14 cellular contexts compared by ENCODE assay signal in genomic region chr21:17386498-17386897, GRCh38.
DNase-seq lines count a peak whose midpoint lies in the region; FAIRE-seq and TF ChIP-seq lines count a peak whose summit lies in the region.
"Had no signal": no experiment of that assay in that cellular context is flagged by ENCODE, and none has a peak within 500 bp of the region (broad histone marks: within the 10 kb centered on the region; RNA-seq: fewer than 3 reads in every experiment).

No MANE protein-coding gene starts in this region.

- TF ChIP-seq CTCF in H1 (IDR thresholded peaks at IDR 0.05; ENCODE audit: control extremely low read depth in 1 of 3, insufficient read depth in 1 of 3, low read depth in 1 of 3, low read length in 3 of 3) = no peak

- H3K27me3 ChIP-seq in BLaER1 (no peaks in the 10 kb centered on the region), HUES48 (ENCODE audit: control insufficient read depth, insufficient read depth, low read length) (no peaks in the 10 kb centered on the region), H1 (replicated peaks in 1 of 4; ENCODE audit: control insufficient read depth in 3 of 4, extremely low read depth in 1 of 4, insufficient read depth in 3 of 4, low read length in 3 of 4) (no peaks in the 10 kb centered on the region), Karpas-422 (ENCODE audit: low read length) (no peaks in the 10 kb centered on the region), HAP-1 (ENCODE audit: low read depth) (peaks cover 2% of the 10 kb centered on the region; the same call in 1 of the 2 replicates)
- H3K27me3 ChIP-seq: neutrophil, testis had no signal

- H3K4me3 ChIP-seq in BLaER1 (no peak overlapping the region), HUES48 (ENCODE audit: low read depth, low read length) (peak overlapping the region; percentile 6; the same call in 1 of the 2 replicates), H1 (ENCODE audit: extremely low read depth in 1 of 4, insufficient read depth in 2 of 4, low read depth in 3 of 4, low read length in 4 of 4) (peak overlapping the region in 1 of 4 experiments; percentile 5; a peak in 1 of 8 replicates), Karpas-422 (ENCODE audit: low read length) (no peak overlapping the region), HAP-1 (no peak overlapping the region)
- H3K4me3 ChIP-seq: A549, coronary artery, testis had no signal

- CTCF ChIA-PET in H1 (lab: Charles Lee; ENCODE audit: partially characterized antibody) = interaction anchor here (0.6 to 4.6 kb wide), 25 partner anchors 14 to 555 kb away, joined by 3 to 34 read pairs (median 5); partner anchors contain the start of gene CXADR

- H3K4me1 ChIP-seq in BLaER1 (peaks cover 24% of the 10 kb centered on the region), HUES48 (ENCODE audit: control insufficient read depth, insufficient read depth, low read length) (peaks cover 11% of the 10 kb centered on the region), H1 (replicated peaks in 1 of 4; ENCODE audit: control insufficient read depth in 3 of 4, insufficient read depth in 4 of 4, low read length in 3 of 4) (peaks cover 0 to 4% (median 1%) of the 10 kb centered on the region in 4 experiments; a peak in 2 of 7 replicates), Karpas-422 (ENCODE audit: low read length) (no peaks in the 10 kb centered on the region), HAP-1 (no peaks in the 10 kb centered on the region)
- H3K4me1 ChIP-seq: A549, testis had no signal

- H2BK5ac ChIP-seq in H1 (ENCODE audit: low read depth, low read length) = no peak overlapping the region

- no peak for FAIRE-seq in H1 (lab: Jason Lieb, UNC)
- FAIRE-seq: A549, urothelium cell line had no signal

- peak overlapping the region; percentile 36; the same call in 1 of the 2 replicates for H3K9ac ChIP-seq in BLaER1
- peak overlapping the region; percentile 42 for H3K9ac ChIP-seq in HUES48 (ENCODE audit: low read depth, low read length)
- no peak overlapping the region for H3K9ac ChIP-seq in H1 (replicated peaks in 1 of 4; ENCODE audit: extremely low read depth in 1 of 4, low read depth in 3 of 4, low read length in 3 of 4)
- no peak overlapping the region for H3K9ac ChIP-seq in Karpas-422 (ENCODE audit: low read length)

- no peak overlapping the region for H4K8ac ChIP-seq in H1 (ENCODE audit: extremely low read depth, insufficient read depth, low read length)

- no peak overlapping the region for H3K4ac ChIP-seq in H1 (replicated peaks; ENCODE audit: insufficient read length, low read depth, low read length)

- DNase-seq in NCI-H2171 (lab: John Stamatoyannopoulos, UW) (peak; percentile 9), H1 (ENCODE audit: low read depth in 1 of 2, low spot score in 2 of 2) (no peak), iPS-NIHi7 (ENCODE audit: extremely low spot score) (no peak), NCI-H2081 (lab: John Stamatoyannopoulos, UW) (no peak), Karpas-422 (no peak), HAP-1 (ENCODE audit: low spot score in 2 of 2) (no peak)
- DNase-seq: Right ventricle myocardium superior had no signal

- H3K9me3 ChIP-seq in BLaER1 = peaks cover 14% of the 10 kb centered on the region
- H3K9me3 ChIP-seq in HUES48 (ENCODE audit: control insufficient read depth, insufficient read depth, low read length) = no peaks in the 10 kb centered on the region; the same call in 1 of the 2 replicates
- no peaks in the 10 kb centered on the region for H3K9me3 ChIP-seq in H1 (ENCODE audit: insufficient read depth in 2 of 2, low read depth in 1 of 2, low read length in 1 of 2)
- H3K9me3 ChIP-seq in Karpas-422 (ENCODE audit: low read length) = no peaks in the 10 kb centered on the region
- H3K9me3 ChIP-seq in HAP-1 = 0 out of 2 replicates have a peak, but pooled peaks cover 3% of the 10 kb centered on the region
- H3K9me3 ChIP-seq: A549, neutrophil, testis had no signal

- POLR2A ChIA-PET in H1 (lab: Charles Lee; ENCODE audit: partially characterized antibody) = interaction anchor here (0.7 to 2.9 kb wide), 4 partner anchors 15 to 199 kb away, joined by 3 to 11 read pairs (median 4); partner anchors contain the start of gene CXADR

- no peak overlapping the region for H2BK20ac ChIP-seq in H1 (ENCODE audit: low read length)

- no peak for TF ChIP-seq EP300 in H1 (IDR thresholded peaks at IDR 0.05; ENCODE audit: borderline replicate concordance in 1 of 2, low read depth in 2 of 2, low read length in 2 of 2)

- H3K4me2 ChIP-seq in BLaER1 = peak overlapping the region; percentile 60
- H3K4me2 ChIP-seq in H1 (ENCODE audit: insufficient read depth in 1 of 2, low read depth in 2 of 2, low read length in 2 of 2) = 0 out of 4 replicates have a peak overlapping the region, but pooled peaks have one; percentile 3
- H3K4me2 ChIP-seq in Karpas-422 (ENCODE audit: low read depth, low read length, poor library complexity, severe bottlenecking) = no peak overlapping the region
- H3K4me2 ChIP-seq: A549 had no signal

- no peaks in the 10 kb centered on the region for H3K36me3 ChIP-seq in BLaER1
- no peaks in the 10 kb centered on the region for H3K36me3 ChIP-seq in HUES48 (ENCODE audit: control insufficient read depth, insufficient read depth, low read length)
- no peaks in the 10 kb centered on the region for H3K36me3 ChIP-seq in H1 (ENCODE audit: control insufficient read depth in 2 of 4, insufficient read depth in 4 of 4, low read length in 3 of 4)
- no peaks in the 10 kb centered on the region for H3K36me3 ChIP-seq in Karpas-422 (ENCODE audit: insufficient read depth, low read length)
- H3K36me3 ChIP-seq in HAP-1 (replicated peaks) = no peaks in the 10 kb centered on the region
- H3K36me3 ChIP-seq: neutrophil had no signal

- H2AK5ac ChIP-seq in H1 (ENCODE audit: low read depth, low read length) = no peak overlapping the region

- H3K27ac ChIP-seq in BLaER1 (no peak overlapping the region), HUES48 (ENCODE audit: low read depth, low read length) (no peak overlapping the region), H1 (ENCODE audit: low read depth, low read length) (no peak overlapping the region; the same call in 1 of the 2 replicates), Karpas-422 (ENCODE audit: low read length) (no peak overlapping the region)
- H3K27ac ChIP-seq: A549, coronary artery, neutrophil, testis had no signal

- H3K79me1 ChIP-seq in H1 (ENCODE audit: low read depth, low read length) = no peaks in the 10 kb centered on the region

- H2BK15ac ChIP-seq in H1 (ENCODE audit: low read length) = no peak overlapping the region

- H3K23me2 ChIP-seq in H1 (ENCODE audit: low read depth, low read length) = no peaks in the 10 kb centered on the region

- peak overlapping the region; percentile 56 for H2AFZ ChIP-seq in H1 (ENCODE audit: low read length)
- H2AFZ ChIP-seq in Karpas-422 (ENCODE audit: low read length) = no peak overlapping the region

- no peak overlapping the region for H3K56ac ChIP-seq in H1 (replicated peaks; ENCODE audit: insufficient read length, low read depth, low read length)

- H3K9me2 ChIP-seq in Karpas-422 (replicated peaks; ENCODE audit: insufficient read depth, low read length) = no peaks in the 10 kb centered on the region

- no peak overlapping the region for H2BK120ac ChIP-seq in H1 (replicated peaks; ENCODE audit: low read depth, low read length)

- H4K5ac ChIP-seq in H1 (ENCODE audit: insufficient read length, low read depth, low read length) = no peak overlapping the region

- H3K18ac ChIP-seq in H1 (ENCODE audit: extremely low read depth, low read length) = no peak overlapping the region; the same call in 1 of the 2 replicates

- no peaks in the 10 kb centered on the region for H3K79me2 ChIP-seq in H1 (ENCODE audit: control insufficient read depth in 1 of 2, insufficient read depth in 2 of 2, low read length in 2 of 2)
- H3K79me2 ChIP-seq in Karpas-422 (ENCODE audit: low read length) = no peaks in the 10 kb centered on the region

- H2BK12ac ChIP-seq in H1 (ENCODE audit: low read depth, low read length) = peak overlapping the region; percentile 31; the same call in 1 of the 2 replicates

- H4K91ac ChIP-seq in H1 (replicated peaks; ENCODE audit: insufficient read length, low read length) = no peak overlapping the region

- WGBS in H1 (ENCODE audit: extremely low coverage in 1 of 2, insufficient coverage in 1 of 2, insufficient read length in 1 of 2, insufficient replicate concordance in 2 of 2, low coverage in 1 of 2, low lambda C conversion rate in 2 of 2, missing lambda C conversion rate in 1 of 2), 2 experiments = 46% methylated on average over 2 of the region's 2 CpGs; no CpG with 5 or more reads in 1 of the 2 experiments

- in situ Hi-C loops in HAP-1 (cut with MboI; ENCODE audit: low sequenced_read_pairs) = loop anchor here (10.0 kb wide), 1 partner anchor 198 kb away; no protein-coding TSS in a partner anchor

- H3K14ac ChIP-seq in H1 (ENCODE audit: insufficient read length) = no peak overlapping the region

- no peak for TF ChIP-seq RAD21 in H1 (IDR thresholded peaks at IDR 0.05 in 1 of 2, conservative IDR thresholded peaks at IDR 0.05 in 1 of 2; ENCODE audit: low read depth in 2 of 2, low read length in 2 of 2)

- H4K20me1 ChIP-seq in BLaER1 (no peaks in the 10 kb centered on the region), H1 (replicated peaks in 1 of 2; ENCODE audit: control insufficient read depth in 1 of 2, insufficient read depth in 2 of 2, low read length in 2 of 2) (no peaks in the 10 kb centered on the region), Karpas-422 (ENCODE audit: insufficient read depth, low read depth, low read length) (no peaks in the 10 kb centered on the region)

- no peak overlapping the region for H3K23ac ChIP-seq in H1 (ENCODE audit: insufficient read length)

- no peak for TF ChIP-seq POLR2A in H1 (IDR thresholded peaks at IDR 0.05; ENCODE audit: control extremely low read depth in 1 of 2, low read depth in 2 of 2, low read length in 2 of 2)

TF ChIP-seq in H1, 55 proteins besides CTCF, POLR2A, EP300 and RAD21:
- TF ChIP-seq CEBPB (IDR thresholded peaks at IDR 0.05; ENCODE audit: low read depth, low read length) = peak; percentile 61; the same call in 1 of the 2 replicates
- TF ChIP-seq SUZ12 (IDR thresholded peaks at IDR 0.05; ENCODE audit: low read length) = no peak
- peak; percentile 32 for TF ChIP-seq ASH2L (IDR thresholded peaks at IDR 0.05; ENCODE audit: low read length)

Comparison
In these comparisons a context has a peak if more than half of its experiments do, and no peak if none do; other contexts are left out.
1. H3K9ac ChIP-seq: peak in BLaER1 (single experiment) and HUES48 (single experiment); none in H1 (0 of 4) and Karpas-422 (single experiment).